15 cellular contexts compared by ENCODE assay signal in the genomic region with DNA sequence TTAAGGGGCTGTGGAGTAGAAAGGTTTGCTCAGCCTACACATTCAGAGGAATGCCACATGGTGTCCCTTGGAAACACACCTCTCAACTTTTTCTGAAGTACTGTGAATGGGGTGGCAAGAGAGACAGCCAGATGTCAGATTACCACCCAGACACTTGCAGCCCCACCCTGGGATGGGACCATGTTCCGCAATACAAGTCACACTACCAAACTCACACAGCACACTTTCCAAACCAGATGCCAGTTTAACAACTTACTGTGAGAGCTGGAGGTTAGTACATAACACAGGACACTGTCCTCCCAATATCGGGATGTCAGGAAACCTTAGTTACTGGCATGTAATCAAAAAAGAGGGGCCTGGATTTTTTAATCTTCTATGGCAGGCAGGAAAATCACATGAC. TPM values are rescaled to one million over a fixed set of nuclear protein-coding genes. Genes with fewer than 3 reads are reported as not detected.
A peak's percentile ranks its signal among the peaks of the same experiment; 100 is the strongest.
DNase-seq lines count a peak whose midpoint lies in the region; ATAC-seq, FAIRE-seq and TF ChIP-seq lines count a peak whose summit lies in the region.
"Had no signal": no experiment of that assay in that cellular context is flagged by ENCODE, and none has a peak within 500 bp of the region (broad histone marks: within the 10 kb centered on the region; RNA-seq: fewer than 3 reads in every experiment).

No MANE protein-coding gene starts in this region.

- ATAC-seq in stimulated activated naive CD8-positive, alpha-beta T cell treated with anti-CD3 and anti-CD28 coated beads, Interleukin-15, Interleukin-2, amounts not matched to agents 100 U/mL and 50 U/mL, for 24 hours: no peak
- peak; percentile 6 for ATAC-seq in mucosa of descending colon
- no peak for ATAC-seq in HG03460 (IDR thresholded peaks at IDR 0.05; ENCODE audit: unreplicated experiment)
- ATAC-seq in activated CD4-positive, CD25-positive, alpha-beta regulatory T cell treated with anti-CD3 and anti-CD28 coated beads, Interleukin-2, amount 50 U/mL, for 24 hours: no peak

- H3K27ac Mint-ChIP-seq in stimulated activated naive CD8-positive, alpha-beta T cell treated with anti-CD3 and anti-CD28 coated beads, Interleukin-15, Interleukin-2, amounts not matched to agents 100 ng/mL and 50 ng/mL, for 24 hours: peak overlapping the region; percentile 52
- H3K27ac Mint-ChIP-seq: activated CD4-positive, alpha-beta memory T cell treated with anti-CD3 and anti-CD28 coated beads, Interleukin-2, amount 10 ng/mL, durations not matched to agents 7 days and 5 days; memory B cell had no signal

- peaks cover 92% of the 10 kb centered on the region for H3K4me1 Mint-ChIP-seq in stimulated activated naive CD8-positive, alpha-beta T cell treated with anti-CD3 and anti-CD28 coated beads, Interleukin-15, Interleukin-2, amounts not matched to agents 100 ng/mL and 50 ng/mL, for 24 hours (ENCODE audit: low read depth)

- peaks cover 84% of the 10 kb centered on the region for H3K4me1 ChIP-seq in mucosa of descending colon (ENCODE audit: low read depth)
- H3K4me1 ChIP-seq in kidney (ENCODE audit: control insufficient read depth in 1 of 2, insufficient read depth in 1 of 2, low read depth in 1 of 2, low read length in 2 of 2): peaks cover 32 to 57% of the 10 kb centered on the region in 2 donors

- intact Hi-C loops in mucosa of descending colon (cut with DNase I, micrococcal nuclease): no loop called here
- intact Hi-C loops in kidney (cut with DNase I): loop anchor here (10.0 kb wide), 1 partner anchor 61 kb away; no protein-coding TSS in a partner anchor

- H3K36me3 Mint-ChIP-seq in stimulated activated naive CD8-positive, alpha-beta T cell treated with anti-CD3 and anti-CD28 coated beads, Interleukin-15, Interleukin-2, amounts not matched to agents 100 ng/mL and 50 ng/mL, for 24 hours (ENCODE audit: low read depth): no peaks in the 10 kb centered on the region

- H3K27ac ChIP-seq in VCaP (peak overlapping the region; percentile 5; the same call in 1 of the 2 replicates), kidney (ENCODE audit: low read depth in 2 of 2, low read length in 2 of 2) (no peak overlapping the region)
- H3K27ac ChIP-seq: ovary had no signal

- no peak for DNase-seq in stimulated activated naive CD8-positive, alpha-beta T cell treated with anti-CD3 and anti-CD28 coated beads, Interleukin-15, Interleukin-2, amounts not matched to agents 100 U/mL and 50 U/mL, for 24 hours
- DNase-seq in mucosa of descending colon: no peak
- no peak for DNase-seq in kidney
- no peak for DNase-seq in GM19238 (ENCODE audit: insufficient read length, low spot score)
- DNase-seq: activated CD4-positive, alpha-beta memory T cell treated with anti-CD3 and anti-CD28 coated beads, Interleukin-2, amount 10 ng/mL, durations not matched to agents 7 days and 5 days; AML-193; MV-4-11; ovary; RPMI8226; T-helper 9 cell had no signal

- no peak for FAIRE-seq in kidney (lab: Jason Lieb, UNC)

- H3K4me3 Mint-ChIP-seq in stimulated activated naive CD8-positive, alpha-beta T cell treated with anti-CD3 and anti-CD28 coated beads, Interleukin-15, Interleukin-2, amounts not matched to agents 100 ng/mL and 50 ng/mL, for 24 hours: no peak overlapping the region
- H3K4me3 Mint-ChIP-seq: activated CD4-positive, alpha-beta memory T cell treated with anti-CD3 and anti-CD28 coated beads, Interleukin-2, amount 10 ng/mL, durations not matched to agents 7 days and 5 days; memory B cell had no signal

- H3K9me3 ChIP-seq in mucosa of descending colon (no peaks in the 10 kb centered on the region), kidney (ENCODE audit: control insufficient read depth in 1 of 2, low read length in 2 of 2) (no peaks in the 10 kb centered on the region)
- H3K9me3 ChIP-seq: ovary had no signal

- H3K36me3 ChIP-seq in mucosa of descending colon (ENCODE audit: low read depth) (no peaks in the 10 kb centered on the region), kidney (ENCODE audit: control insufficient read depth in 1 of 2, insufficient read depth in 2 of 2, low read length in 2 of 2) (no peaks in the 10 kb centered on the region)
- H3K36me3 ChIP-seq: ovary had no signal

- H3K9me3 Mint-ChIP-seq in stimulated activated naive CD8-positive, alpha-beta T cell treated with anti-CD3 and anti-CD28 coated beads, Interleukin-15, Interleukin-2, amounts not matched to agents 100 ng/mL and 50 ng/mL, for 24 hours: no peaks in the 10 kb centered on the region
- H3K9me3 Mint-ChIP-seq: activated CD4-positive, alpha-beta memory T cell treated with anti-CD3 and anti-CD28 coated beads, Interleukin-2, amount 10 ng/mL, durations not matched to agents 7 days and 5 days; memory B cell had no signal

- H3K4me3 ChIP-seq in mucosa of descending colon: no peak overlapping the region
- no peak overlapping the region for H3K4me3 ChIP-seq in kidney (ENCODE audit: low read length in 2 of 2)
- H3K4me3 ChIP-seq: ovary had no signal

- H3K27me3 Mint-ChIP-seq in stimulated activated naive CD8-positive, alpha-beta T cell treated with anti-CD3 and anti-CD28 coated beads, Interleukin-15, Interleukin-2, amounts not matched to agents 100 ng/mL and 50 ng/mL, for 24 hours: no peaks in the 10 kb centered on the region
- H3K27me3 Mint-ChIP-seq: activated CD4-positive, alpha-beta memory T cell treated with anti-CD3 and anti-CD28 coated beads, Interleukin-2, amount 10 ng/mL, durations not matched to agents 7 days and 5 days; memory B cell had no signal

- no peak overlapping the region for H3K9ac ChIP-seq in kidney (ENCODE audit: low read length in 2 of 2)

- TF ChIP-seq CTCF in VCaP (conservative IDR thresholded peaks at IDR 0.05): no peak
- TF ChIP-seq CTCF in mucosa of descending colon (IDR thresholded peaks at IDR 0.05): no peak
- no peak for TF ChIP-seq CTCF in kidney (IDR thresholded peaks at IDR 0.05; ENCODE audit: borderline replicate concordance, extremely low read depth, insufficient read depth)

RNA-seq across cellular contexts. Expression of gene USP7, which starts 7.9 kb away (rescaled TPM):
- total RNA-seq in mucosa of descending colon (100 to 1,000 TPM; 125 to 144 (median 130) TPM), kidney (92.0 TPM)
- 26.7 TPM for polyA plus RNA-seq in kidney (ENCODE audit: insufficient read depth, low read depth, low replicate concordance)
